In genomic region chr16:84881702-84882521, GRCh38 we compare ENCODE assay signal across 11 cellular contexts.
DNase-seq lines count a peak whose midpoint lies in the region; ATAC-seq and TF ChIP-seq lines count a peak whose summit lies in the region.
"Had no signal": no experiment of that assay in that cellular context is flagged by ENCODE, and none has a peak within 500 bp of the region (broad histone marks: within the 10 kb centered on the region; RNA-seq: fewer than 3 reads in every experiment).

No MANE protein-coding gene starts in this region.

- 75 to 81% (median 79%) methylated on average over 8 of the region's 8 CpGs for WGBS in psoas muscle, 3 donors

- intact Hi-C loops in psoas muscle (cut with DNase I): no loop called here

- TF ChIP-seq CTCF in RWPE2 (IDR thresholded peaks at IDR 0.05; ENCODE audit: poor library complexity, severe bottlenecking) (no peak), psoas muscle (IDR thresholded peaks at IDR 0.05) (no peak)

- no peaks in the 10 kb centered on the region for H3K9me3 ChIP-seq in RWPE2 (ENCODE audit: severe bottlenecking)
- no peaks in the 10 kb centered on the region for H3K9me3 ChIP-seq in psoas muscle

- no peaks in the 10 kb centered on the region for H3K36me3 ChIP-seq in RWPE2 (ENCODE audit: low read depth)
- no peaks in the 10 kb centered on the region for H3K36me3 ChIP-seq in psoas muscle (ENCODE audit: insufficient read depth in 1 of 2, low read depth in 1 of 2)

- in situ Hi-C loops in ACHN (cut with HindIII; ENCODE audit: low pct_ligation_motif_present, low pct_unique_long_range_greater_than_20kb, low sequenced_read_pairs): loop anchor here (5.0 kb wide), 1 partner anchor 45 kb away; no protein-coding TSS in a partner anchor

- H3K4me1 ChIP-seq in RWPE2 (ENCODE audit: insufficient read depth, poor library complexity, severe bottlenecking) (peaks cover 20% of the 10 kb centered on the region), psoas muscle (no peaks in the 10 kb centered on the region)

- H3K27me3 ChIP-seq in RWPE2 (ENCODE audit: insufficient read depth, poor library complexity, severe bottlenecking) (no peaks in the 10 kb centered on the region), psoas muscle (ENCODE audit: insufficient read depth in 3 of 3, low read length in 2 of 3) (no peaks in the 10 kb centered on the region)

- DNase-seq in EH (ENCODE audit: low read depth): peak; percentile 98
- DNase-seq in RWPE2 (ENCODE audit: low spot score): no peak
- DNase-seq in fibroblast of peridontal ligament (ENCODE audit: extremely low read depth): peak; percentile 98
- peak; percentile 42 to 51 for DNase-seq in psoas muscle
- no peak for DNase-seq in HUDEP-2 (lab: John Stamatoyannopoulos, UW; ENCODE audit: unreplicated experiment in 76 of 76)
- DNase-seq in Kasumi-1 (lab: John Stamatoyannopoulos, UW): no peak
- DNase-seq in DMS 273 (lab: John Stamatoyannopoulos, UW; ENCODE audit: unreplicated experiment): no peak
- DNase-seq in ACHN: no peak
- DNase-seq: activated CD4-positive, alpha-beta T cell treated with anti-CD3 and anti-CD28 coated beads for 48 hours; NCI-H2081 had no signal

- ATAC-seq in RWPE2 (ENCODE audit: low read depth) (peak; percentile 57; the same call in 1 of the 3 replicates), psoas muscle (peak in 1 of 4 donors; percentile 55)
- ATAC-seq: natural killer cell treated with Interleukin-12 subunit alpha and Interleukin-12 subunit beta and Interleukin-15 and Interleukin-18, amount 100 ng/mL, for 72 hours had no signal

- no peak overlapping the region for H3K27ac ChIP-seq in RWPE2 (ENCODE audit: poor library complexity, severe bottlenecking)
- no peak overlapping the region for H3K27ac ChIP-seq in psoas muscle

- H3K4me3 ChIP-seq in RWPE2 (ENCODE audit: severe bottlenecking) (no peak overlapping the region), psoas muscle (no peak overlapping the region)

Comparison
In these comparisons a context has a peak if more than half of its experiments do, and no peak if none do; other contexts are left out.
1. DNase-seq: peak in EH (single experiment), fibroblast of peridontal ligament (single experiment) and psoas muscle (2 of 2); none in RWPE2 (single experiment), HUDEP-2 (0 of 76), Kasumi-1 (0 of 2), DMS 273 (single experiment) and ACHN (single experiment).